In the genomic region with DNA sequence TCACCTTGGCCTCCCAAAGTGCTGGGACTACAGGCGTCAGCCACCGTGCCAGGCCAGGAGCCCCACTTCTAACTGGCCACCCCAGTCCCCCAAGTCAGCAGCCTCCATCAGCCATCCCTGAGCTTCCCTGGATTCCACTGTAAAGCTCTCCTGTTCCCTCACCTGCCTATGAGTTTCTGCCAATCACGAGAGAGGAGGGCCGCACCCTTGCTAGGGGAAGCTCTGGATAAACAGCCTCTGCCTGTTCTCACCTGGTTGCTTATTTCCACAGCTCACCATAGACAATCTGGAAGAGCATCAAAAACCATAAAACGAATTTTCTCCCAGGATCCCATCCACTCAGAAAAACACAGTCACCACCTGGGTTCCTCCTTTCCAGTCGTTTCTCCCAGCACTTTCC, we compare ENCODE assay signal across 14 cellular contexts. TPM values are rescaled to one million over a fixed set of nuclear protein-coding genes. Genes with fewer than 3 reads are reported as not detected.
DNase-seq lines count a peak whose midpoint lies in the region; ATAC-seq and TF ChIP-seq lines count a peak whose summit lies in the region.
"Had no signal": no experiment of that assay in that cellular context is flagged by ENCODE, and none has a peak within 500 bp of the region (broad histone marks: within the 10 kb centered on the region; RNA-seq: fewer than 3 reads in every experiment).

No MANE protein-coding gene starts in this region.

- H3K36me3 Mint-ChIP-seq in activated CD4-positive, alpha-beta memory T cell treated with anti-CD3 and anti-CD28 coated beads, Interleukin-2, amount 10 ng/mL, durations not matched to agents 7 days and 5 days (ENCODE audit: low read depth), result peaks cover 84% of the 10 kb centered on the region

- H3K27me3 Mint-ChIP-seq in activated CD4-positive, alpha-beta memory T cell treated with anti-CD3 and anti-CD28 coated beads, Interleukin-2, amount 10 ng/mL, durations not matched to agents 7 days and 5 days, result no peaks in the 10 kb centered on the region
- H3K27me3 Mint-ChIP-seq: activated B cell treated with CpG ODN at 0.5 μM for 24 hours had no signal

- no peak overlapping the region for H3K4me3 ChIP-seq in DND-41 (ENCODE audit: low read depth in 1 of 2, low read length in 2 of 2)
- H3K4me3 ChIP-seq in mucosa of descending colon, result no peak overlapping the region
- no peak overlapping the region for H3K4me3 ChIP-seq in ovary
- H3K4me3 ChIP-seq: dorsolateral prefrontal cortex, gastroesophageal sphincter had no signal

- peak overlapping the region; percentile 43; the same call in 1 of the 2 replicates for H3K4me2 ChIP-seq in DND-41 (ENCODE audit: insufficient read depth, low read length)

- peak overlapping the region; percentile 6; the same call in 1 of the 2 replicates for H3K27ac ChIP-seq in C4-2B
- H3K27ac ChIP-seq in DND-41 (ENCODE audit: low read length), result no peak overlapping the region
- H3K27ac ChIP-seq in ovary, result no peak overlapping the region
- H3K27ac ChIP-seq: dorsolateral prefrontal cortex, gastroesophageal sphincter had no signal

- H3K9me3 ChIP-seq in DND-41 (ENCODE audit: insufficient read depth, low read length, severe bottlenecking) (no peaks in the 10 kb centered on the region), mucosa of descending colon (no peaks in the 10 kb centered on the region), ovary (no peaks in the 10 kb centered on the region)
- H3K9me3 ChIP-seq: gastroesophageal sphincter had no signal

- peaks cover 100% of the 10 kb centered on the region for H3K79me2 ChIP-seq in DND-41 (ENCODE audit: insufficient read depth, low read length)

- ATAC-seq in DND-41 (ENCODE audit: insufficient read depth, low read depth) (no peak), mucosa of descending colon (peak; percentile 13)
- ATAC-seq: gastroesophageal sphincter, HCT116 had no signal

- no peak overlapping the region for H2AFZ ChIP-seq in DND-41 (ENCODE audit: low read depth, low read length)

- DNase-seq in DND-41 (no peak), mucosa of descending colon (no peak), DMS114 treated with DMSO at 0.1 percent for 48 hours (lab: John Stamatoyannopoulos, UW; ENCODE audit: unreplicated experiment) (no peak), NCI-H1930 (lab: John Stamatoyannopoulos, UW) (no peak), ovary (no peak)
- no peak for DNase-seq in activated CD4-positive, alpha-beta memory T cell treated with anti-CD3 and anti-CD28 coated beads, Interleukin-2, amount 10 ng/mL, durations not matched to agents 7 days and 5 days
- DNase-seq: activated B cell treated with CpG ODN at 0.5 μM for 24 hours, DMS 273 treated with DMSO at 0.1 percent for 48 hours, dorsolateral prefrontal cortex, kidney glomerular epithelial cell, NCI-H2171 treated with DMSO at 0.1 percent for 48 hours had no signal

- POLR2A ChIA-PET in activated CD4-positive, alpha-beta memory T cell treated with anti-CD3 and anti-CD28 coated beads, Interleukin-2, amount 10 ng/mL, durations not matched to agents 7 days and 5 days (lab: Charles Lee), result interaction anchor here (0.9 to 7.6 kb wide), 7 partner anchors 9 to 46 kb away, joined by 3 to 120 read pairs (median 7); partner anchors contain the start of gene GPR132

- intact Hi-C loops in mucosa of descending colon (cut with DNase I, micrococcal nuclease), result no loop called here
- intact Hi-C loops in ovary (cut with DNase I), result loop anchor here in 1 of 4 donors (5.0 kb wide), 1 partner anchor 34 kb away; no protein-coding TSS in a partner anchor

- no peak for TF ChIP-seq POLR2A in ovary (IDR thresholded peaks at IDR 0.05)

- no peaks in the 10 kb centered on the region for H3K9me3 Mint-ChIP-seq in activated CD4-positive, alpha-beta memory T cell treated with anti-CD3 and anti-CD28 coated beads, Interleukin-2, amount 10 ng/mL, durations not matched to agents 7 days and 5 days
- H3K9me3 Mint-ChIP-seq: activated B cell treated with CpG ODN at 0.5 μM for 24 hours had no signal

- CTCF ChIA-PET in activated CD4-positive, alpha-beta memory T cell treated with anti-CD3 and anti-CD28 coated beads, Interleukin-2, amount 10 ng/mL, durations not matched to agents 7 days and 5 days (lab: Charles Lee), result interaction anchor here (1.4 to 3.5 kb wide), 2 partner anchors 30 to 70 kb away, joined by 8 to 18 read pairs; no protein-coding TSS in a partner anchor

- TF ChIP-seq CTCF in C4-2B (conservative IDR thresholded peaks at IDR 0.05), result no peak
- TF ChIP-seq CTCF in DND-41 (IDR thresholded peaks at IDR 0.05; ENCODE audit: borderline replicate concordance, extremely low read depth, low read length, poor library complexity, severe bottlenecking), result no peak
- TF ChIP-seq CTCF in mucosa of descending colon (IDR thresholded peaks at IDR 0.05), result no peak
- no peak for TF ChIP-seq CTCF in ovary (IDR thresholded peaks at IDR 0.05)

- H3K9ac ChIP-seq in DND-41 (ENCODE audit: low read depth, low read length), result peak overlapping the region; percentile 4; the same call in 1 of the 2 replicates

- H3K4me1 Mint-ChIP-seq in activated CD4-positive, alpha-beta memory T cell treated with anti-CD3 and anti-CD28 coated beads, Interleukin-2, amount 10 ng/mL, durations not matched to agents 7 days and 5 days, result peaks cover 78% of the 10 kb centered on the region

- H3K36me3 ChIP-seq in DND-41 (ENCODE audit: insufficient read depth, low read length) (peaks cover 88% of the 10 kb centered on the region), mucosa of descending colon (ENCODE audit: low read depth) (peaks cover 1% of the 10 kb centered on the region), ovary (no peaks in the 10 kb centered on the region)

- H4K20me1 ChIP-seq in DND-41 (ENCODE audit: insufficient read depth, low read length), result peaks cover 96% of the 10 kb centered on the region

- H3K27ac Mint-ChIP-seq in activated CD4-positive, alpha-beta memory T cell treated with anti-CD3 and anti-CD28 coated beads, Interleukin-2, amount 10 ng/mL, durations not matched to agents 7 days and 5 days, result peak overlapping the region; percentile 75
- H3K27ac Mint-ChIP-seq: activated B cell treated with CpG ODN at 0.5 μM for 24 hours had no signal

- WGBS in ovary, 3 donors, result 72 to 88% (median 86%) methylated on average over 6 of the region's 6 CpGs

- H3K4me3 Mint-ChIP-seq in activated CD4-positive, alpha-beta memory T cell treated with anti-CD3 and anti-CD28 coated beads, Interleukin-2, amount 10 ng/mL, durations not matched to agents 7 days and 5 days, result peak overlapping the region; percentile 30
- H3K4me3 Mint-ChIP-seq: activated B cell treated with CpG ODN at 0.5 μM for 24 hours had no signal

- H3K27me3 ChIP-seq in DND-41 (ENCODE audit: insufficient read depth, low read length, poor library complexity) (no peaks in the 10 kb centered on the region), ovary (no peaks in the 10 kb centered on the region)
- H3K27me3 ChIP-seq: dorsolateral prefrontal cortex, gastroesophageal sphincter had no signal

- H3K4me1 ChIP-seq in DND-41 (ENCODE audit: insufficient read depth, low read length) (peaks cover 43% of the 10 kb centered on the region), mucosa of descending colon (ENCODE audit: low read depth) (peaks cover 22% of the 10 kb centered on the region), ovary (ENCODE audit: insufficient read depth) (peaks cover 9% of the 10 kb centered on the region)

- no peak for TF ChIP-seq EP300 in ovary (IDR thresholded peaks at IDR 0.05)

RNA-seq across cellular contexts. Expression of gene CDCA4, which starts 5.0 kb away (rescaled TPM):
- 10 to 100 TPM; 57.1 to 57.5 TPM for total RNA-seq in activated CD4-positive, alpha-beta memory T cell treated with anti-CD3 and anti-CD28 coated beads, Interleukin-2, amount 10 ng/mL, durations not matched to agents 7 days and 5 days
- total RNA-seq in mucosa of descending colon (1 to 10 TPM; 4.3 to 8.7 (median 5.6) TPM), ovary (1 to 10 TPM; 6.3 to 9.4 (median 7.6) TPM)
- polyA plus RNA-seq in ovary, result 1 to 10 TPM; 2.9 to 7.3 TPM

RNA-seq across cellular contexts. Expression of gene CLBA1, which starts 30.3 kb away (rescaled TPM):
- total RNA-seq in activated CD4-positive, alpha-beta memory T cell treated with anti-CD3 and anti-CD28 coated beads, Interleukin-2, amount 10 ng/mL, durations not matched to agents 7 days and 5 days, result under 1 TPM; 0.38 to 0.68 TPM
- total RNA-seq in mucosa of descending colon (1 to 10 TPM; 6.0 to 8.4 (median 6.9) TPM), ovary (10 to 100 TPM in 2 of 7 donors, 1 to 10 TPM in 5; 3.5 to 15.7 (median 9.6) TPM)
- 1 to 10 TPM; 6.4 to 6.7 TPM for polyA plus RNA-seq in ovary

RNA-seq across cellular contexts. Expression of gene AHNAK2, which starts 37.7 kb away (rescaled TPM):
- total RNA-seq in activated CD4-positive, alpha-beta memory T cell treated with anti-CD3 and anti-CD28 coated beads, Interleukin-2, amount 10 ng/mL, durations not matched to agents 7 days and 5 days, result not detected
- total RNA-seq in mucosa of descending colon (100 to 1,000 TPM in 1 of 3 donors, 10 to 100 TPM in 1, 1 to 10 TPM in 1; 4.6 to 145 (median 20.3) TPM), ovary (10 to 100 TPM in 3 of 7 donors, 1 to 10 TPM in 4; 1.1 to 15.6 (median 3.9) TPM)
- polyA plus RNA-seq in ovary, result 10 to 100 TPM in 1 of 2 donors, under 1 TPM in 1; 0.94 to 24.6 TPM
- total RNA-seq: activated B cell treated with CpG ODN at 0.5 μM for 24 hours had no signal

RNA-seq across cellular contexts. Expression of gene GPR132, which starts 49.3 kb away (rescaled TPM):
- total RNA-seq in activated CD4-positive, alpha-beta memory T cell treated with anti-CD3 and anti-CD28 coated beads, Interleukin-2, amount 10 ng/mL, durations not matched to agents 7 days and 5 days, result 10 to 100 TPM; 51.2 to 51.4 TPM
- total RNA-seq in mucosa of descending colon (1 to 10 TPM; 1.7 to 4.0 (median 3.1) TPM), ovary (1 to 10 TPM in 1 of 7 donors, under 1 TPM in 6; 0.35 to 2.0 (median 0.79) TPM)
- under 1 TPM; 0.27 to 0.45 TPM for polyA plus RNA-seq in ovary

Comparison
In these comparisons a context has a peak if more than half of its experiments do, and no peak if none do; other contexts are left out.
1. RNA of gene CDCA4, which starts 5.0 kb away (total RNA-seq): 57.1 to 57.5 TPM in activated CD4-positive, alpha-beta memory T cell treated with anti-CD3 and anti-CD28 coated beads, Interleukin-2, amount 10 ng/mL, durations not matched to agents 7 days and 5 days; 6.3 to 9.4 TPM in ovary and 4.3 to 8.7 TPM in mucosa of descending colon; every median in the first group is over 4 times any median in the second.